Comparison of ENCODE assay signal across 15 cellular contexts in the genomic region with DNA sequence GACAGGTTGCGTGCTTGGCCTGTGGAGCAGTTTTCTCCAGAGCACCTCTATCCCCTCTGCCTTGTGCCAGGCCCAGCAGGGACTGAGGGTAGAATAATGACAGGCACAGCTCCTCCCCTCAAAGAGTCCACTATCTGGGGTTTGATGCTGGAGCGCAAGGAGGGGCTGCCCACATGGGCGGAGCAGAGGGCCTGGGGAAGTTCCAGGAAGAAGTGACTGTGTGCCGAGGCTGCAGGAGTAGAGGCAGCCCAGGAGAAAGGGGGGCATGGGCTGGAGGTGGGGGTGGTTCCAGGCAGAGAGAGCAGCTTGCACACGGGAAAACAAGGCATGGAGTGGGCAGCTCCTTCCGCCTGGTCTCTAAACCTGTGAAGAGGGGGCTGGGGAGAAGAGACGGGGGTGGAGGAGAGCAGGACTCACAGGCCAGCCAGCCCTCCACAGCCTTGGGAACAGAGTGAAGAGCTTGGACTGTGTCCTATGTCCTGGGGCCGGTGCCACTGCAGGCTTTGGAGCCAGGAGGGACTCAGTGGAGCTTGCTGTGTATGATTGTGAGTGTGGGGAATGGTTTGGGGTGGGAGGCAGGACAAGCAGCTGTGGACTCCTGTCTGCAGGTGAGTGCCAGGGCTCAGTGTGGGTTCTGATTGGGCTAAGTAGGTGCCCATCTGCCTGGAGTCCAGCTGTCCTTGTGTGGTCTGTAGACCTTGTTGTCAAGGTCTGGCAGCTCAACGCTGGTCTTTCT. TPM values are rescaled to one million over a fixed set of nuclear protein-coding genes. Genes with fewer than 3 reads are reported as not detected.
A peak's percentile ranks its signal among the peaks of the same experiment; 100 is the strongest.
DNase-seq lines count a peak whose midpoint lies in the region; ATAC-seq, FAIRE-seq and TF ChIP-seq lines count a peak whose summit lies in the region.
"Had no signal": no experiment of that assay in that cellular context is flagged by ENCODE, and none has a peak within 500 bp of the region (broad histone marks: within the 10 kb centered on the region; RNA-seq: fewer than 3 reads in every experiment).

No MANE protein-coding gene starts in this region.

- WGBS in mesendoderm (ENCODE audit: extremely low coverage, insufficient coverage, low lambda C conversion rate): no CpG with 5 or more reads among the region's 9 CpGs

- H3K4me2 ChIP-seq in astrocyte (ENCODE audit: low read length): no peak overlapping the region
- H3K4me2 ChIP-seq in mesendoderm (ENCODE audit: low read length): no peak overlapping the region

- H2BK120ac ChIP-seq in mesendoderm (ENCODE audit: low read depth, low read length): no peak overlapping the region

- no peak overlapping the region for H2AFZ ChIP-seq in astrocyte (ENCODE audit: low read depth, low read length)
- H2AFZ ChIP-seq: parathyroid adenoma had no signal

- no peak for TF ChIP-seq CTCF in HEK293 (tag by site-specific recombination; IDR thresholded peaks at IDR 0.05)
- TF ChIP-seq CTCF in astrocyte (IDR thresholded peaks at IDR 0.05; ENCODE audit: insufficient read depth, low read depth, low read length): no peak

- H3K4me1 ChIP-seq in CD4-positive, CD25-positive, alpha-beta regulatory T cell (ENCODE audit: control insufficient read depth, insufficient read depth, low read length, poor library complexity, severe bottlenecking): peaks cover 17% of the 10 kb centered on the region
- no peaks in the 10 kb centered on the region for H3K4me1 ChIP-seq in HEK293 (ENCODE audit: control insufficient read depth, insufficient read depth, low read length)
- H3K4me1 ChIP-seq in astrocyte (ENCODE audit: insufficient read depth, low read length): no peaks in the 10 kb centered on the region
- no peaks in the 10 kb centered on the region for H3K4me1 ChIP-seq in mesendoderm (ENCODE audit: control insufficient read depth, low read depth, low read length)
- peaks cover 24% of the 10 kb centered on the region for H3K4me1 ChIP-seq in effector memory CD4-positive, alpha-beta T cell (ENCODE audit: control insufficient read depth, insufficient read depth, low read length, poor library complexity, severe bottlenecking)
- H3K4me1 ChIP-seq: parathyroid adenoma, suprapubic skin had no signal

- ATAC-seq in CD4-positive, CD25-positive, alpha-beta regulatory T cell (ENCODE audit: low read depth in 2 of 2): no peak
- ATAC-seq in activated CD4-positive, CD25-positive, alpha-beta regulatory T cell treated with anti-CD3 and anti-CD28 coated beads, Interleukin-2, amount 50 U/mL, for 24 hours: no peak
- no peak for ATAC-seq in GM18498 (IDR thresholded peaks at IDR 0.05; ENCODE audit: unreplicated experiment)

- no peaks in the 10 kb centered on the region for H3K36me3 ChIP-seq in CD4-positive, CD25-positive, alpha-beta regulatory T cell (ENCODE audit: control insufficient read depth, insufficient read depth, low read length)
- H3K36me3 ChIP-seq in HEK293 (ENCODE audit: control insufficient read depth in 2 of 2, insufficient read depth in 1 of 2, low read length in 2 of 2) (no peaks in the 10 kb centered on the region), astrocyte (ENCODE audit: insufficient read depth, low read length) (no peaks in the 10 kb centered on the region), mesendoderm (ENCODE audit: control insufficient read depth, insufficient read depth, low read length) (no peaks in the 10 kb centered on the region)
- H3K36me3 ChIP-seq in effector memory CD4-positive, alpha-beta T cell (ENCODE audit: control insufficient read depth, insufficient read depth, low read length): no peaks in the 10 kb centered on the region
- H3K36me3 ChIP-seq: suprapubic skin had no signal

- CTCF ChIA-PET in HEK293 (lab: Yijun Ruan, JAX): no interaction called here

- peaks cover 15% of the 10 kb centered on the region for H4K20me1 ChIP-seq in astrocyte (ENCODE audit: insufficient read depth, low read length)

- H3K4ac ChIP-seq in mesendoderm (ENCODE audit: low read depth, low read length): no peak overlapping the region

- no peak overlapping the region for H4K8ac ChIP-seq in mesendoderm (ENCODE audit: low read depth, low read length)

- peaks cover 7% of the 10 kb centered on the region for H3K79me2 ChIP-seq in astrocyte (ENCODE audit: insufficient read depth, low read length)
- H3K79me2 ChIP-seq in mesendoderm (ENCODE audit: control insufficient read depth, insufficient read depth, low read length): no peaks in the 10 kb centered on the region
- H3K79me2 ChIP-seq: parathyroid adenoma had no signal

- peak overlapping the region in 2 of 3 donors; percentile 71 to 77 for H3K27ac Mint-ChIP-seq in CD4-positive, CD25-positive, alpha-beta regulatory T cell
- no peak overlapping the region for H3K27ac Mint-ChIP-seq in astrocyte (ENCODE audit: unreplicated experiment)

- no peak overlapping the region for H2AK5ac ChIP-seq in mesendoderm (ENCODE audit: low read length)

- POLR2A ChIA-PET in HEK293 (lab: Yijun Ruan, JAX): no interaction called here

- no peak overlapping the region for H3K9ac ChIP-seq in astrocyte (ENCODE audit: low read length)
- H3K9ac ChIP-seq in mesendoderm (ENCODE audit: low read length): no peak overlapping the region
- H3K9ac ChIP-seq: parathyroid adenoma had no signal

- DNase-seq in CD4-positive, CD25-positive, alpha-beta regulatory T cell: no peak
- peak; percentile 12 for DNase-seq in astrocyte (ENCODE audit: low read depth)
- DNase-seq in mesendoderm: peak; percentile 7
- no peak for DNase-seq in effector memory CD4-positive, alpha-beta T cell
- DNase-seq in T1000 (lab: John Stamatoyannopoulos, UW): no peak
- DNase-seq: activated CD8-positive, alpha-beta memory T cell treated with anti-CD3 and anti-CD28 coated beads, Interleukin-2, amount 50 U/mL, for 4 hours; HCEC 1CT; KG1; NCI-H1436; NCI-H446 treated with DMSO at 0.1 percent for 48 hours had no signal

- no peaks in the 10 kb centered on the region for H3K79me1 ChIP-seq in mesendoderm (ENCODE audit: low read length)

- FAIRE-seq in astrocyte (lab: Jason Lieb, UNC): no peak

- no peak overlapping the region for H2BK15ac ChIP-seq in mesendoderm (replicated peaks; ENCODE audit: low read depth)

- no peak overlapping the region for H3K23ac ChIP-seq in mesendoderm (ENCODE audit: low read length)

- H3K56ac ChIP-seq in mesendoderm (ENCODE audit: low read length): no peak overlapping the region

- H3K27me3 Mint-ChIP-seq in CD4-positive, CD25-positive, alpha-beta regulatory T cell: peaks cover 4% of the 10 kb centered on the region
- H3K27me3 Mint-ChIP-seq in astrocyte (ENCODE audit: low read depth, unreplicated experiment): no peaks in the 10 kb centered on the region

- no peak overlapping the region for H3K27ac ChIP-seq in CD4-positive, CD25-positive, alpha-beta regulatory T cell (ENCODE audit: insufficient read depth, low read length, poor library complexity, severe bottlenecking)
- H3K27ac ChIP-seq in HEK293 (ENCODE audit: extremely low read depth, low read depth, low read length) (no peak overlapping the region), astrocyte (ENCODE audit: low read depth, low read length) (no peak overlapping the region), mesendoderm (ENCODE audit: low read depth, low read length) (no peak overlapping the region)
- H3K27ac ChIP-seq in effector memory CD4-positive, alpha-beta T cell (ENCODE audit: insufficient read depth, low read length, poor library complexity, severe bottlenecking): no peak overlapping the region
- H3K27ac ChIP-seq: parathyroid adenoma, suprapubic skin had no signal

- H3K9me3 Mint-ChIP-seq in CD4-positive, CD25-positive, alpha-beta regulatory T cell: peaks cover 0 to 3% (median 0%) of the 10 kb centered on the region in 7 donors
- peaks cover 5% of the 10 kb centered on the region for H3K9me3 Mint-ChIP-seq in astrocyte (ENCODE audit: unreplicated experiment)

- no peak overlapping the region for H3K4me3 ChIP-seq in CD4-positive, CD25-positive, alpha-beta regulatory T cell (ENCODE audit: low read depth, low read length)
- H3K4me3 ChIP-seq in HEK293 (ENCODE audit: low read depth, low read length): no peak overlapping the region
- H3K4me3 ChIP-seq in astrocyte (ENCODE audit: insufficient read depth, low read depth, low read length): no peak overlapping the region
- no peak overlapping the region for H3K4me3 ChIP-seq in mesendoderm (ENCODE audit: low read length)
- no peak overlapping the region for H3K4me3 ChIP-seq in effector memory CD4-positive, alpha-beta T cell (ENCODE audit: insufficient read depth, low read depth, low read length, poor library complexity, severe bottlenecking)
- H3K4me3 ChIP-seq: suprapubic skin had no signal

- H3K18ac ChIP-seq in mesendoderm (ENCODE audit: low read length): no peak overlapping the region

- no peak overlapping the region for H2BK5ac ChIP-seq in mesendoderm (ENCODE audit: low read length)

- H3K9me3 ChIP-seq in CD4-positive, CD25-positive, alpha-beta regulatory T cell (ENCODE audit: control insufficient read depth in 2 of 2, low read length in 2 of 2): no peaks in the 10 kb centered on the region
- H3K9me3 ChIP-seq in HEK293 (ENCODE audit: control insufficient read depth, insufficient read depth, low read depth, low read length) (no peaks in the 10 kb centered on the region), astrocyte (ENCODE audit: insufficient read depth, low read depth, low read length) (no peaks in the 10 kb centered on the region)
- no peaks in the 10 kb centered on the region for H3K9me3 ChIP-seq in effector memory CD4-positive, alpha-beta T cell (ENCODE audit: control insufficient read depth, low read length)
- H3K9me3 ChIP-seq: suprapubic skin had no signal

- no peak overlapping the region for H4K5ac ChIP-seq in mesendoderm (ENCODE audit: low read length)

- no peaks in the 10 kb centered on the region for H3K36me3 Mint-ChIP-seq in CD4-positive, CD25-positive, alpha-beta regulatory T cell
- H3K36me3 Mint-ChIP-seq in astrocyte (ENCODE audit: low read depth, unreplicated experiment): peaks cover 14% of the 10 kb centered on the region

- H3K27me3 ChIP-seq in CD4-positive, CD25-positive, alpha-beta regulatory T cell (ENCODE audit: control insufficient read depth, insufficient read depth, low read length): no peaks in the 10 kb centered on the region
- H3K27me3 ChIP-seq in astrocyte (ENCODE audit: insufficient read depth, low read length): no peaks in the 10 kb centered on the region
- H3K27me3 ChIP-seq in mesendoderm (ENCODE audit: insufficient read depth, low read length, poor library complexity): no peaks in the 10 kb centered on the region
- no peaks in the 10 kb centered on the region for H3K27me3 ChIP-seq in effector memory CD4-positive, alpha-beta T cell (replicated peaks; ENCODE audit: control insufficient read depth, insufficient read depth, low read length, poor library complexity, severe bottlenecking)
- H3K27me3 ChIP-seq: suprapubic skin had no signal

- peaks cover 4 to 61% (median 15%) of the 10 kb centered on the region in 4 donors for H3K4me1 Mint-ChIP-seq in CD4-positive, CD25-positive, alpha-beta regulatory T cell
- H3K4me1 Mint-ChIP-seq in astrocyte (ENCODE audit: low read depth, unreplicated experiment): no peaks in the 10 kb centered on the region

- peak overlapping the region in 1 of 4 donors; percentile 2 for H3K4me3 Mint-ChIP-seq in CD4-positive, CD25-positive, alpha-beta regulatory T cell
- no peak overlapping the region for H3K4me3 Mint-ChIP-seq in astrocyte (ENCODE audit: unreplicated experiment)

RNA-seq across cellular contexts. Expression of a gene that starts 48.1 kb away (rescaled TPM):
- total RNA-seq in CD4-positive, CD25-positive, alpha-beta regulatory T cell: 13.9 TPM
- 10 to 100 TPM in 2 of 4 donors, 1 to 10 TPM in 2; 8.6 to 24.2 (median 15.5) TPM for polyA plus RNA-seq in CD4-positive, CD25-positive, alpha-beta regulatory T cell
- 12.7 and 15.2 TPM in 2 replicates for total RNA-seq in astrocyte
- polyA plus RNA-seq in mesendoderm (2013, experiment 1 of 2): 6.6 TPM
- 7.2 TPM for polyA plus RNA-seq in mesendoderm (2013, experiment 2 of 2)

Comparison
In these comparisons a context has a peak if more than half of its experiments do, and no peak if none do; other contexts are left out.
1. DNase-seq: peak in astrocyte (single experiment) and mesendoderm (single experiment); none in CD4-positive, CD25-positive, alpha-beta regulatory T cell (0 of 3), effector memory CD4-positive, alpha-beta T cell (0 of 3) and T1000 (single experiment).